8 cellular contexts compared by ENCODE assay signal in genomic region chr2:72887032-72887835, GRCh38. TPM values are rescaled to one million over a fixed set of nuclear protein-coding genes. Genes with fewer than 3 reads are reported as not detected.
A peak's percentile ranks its signal among the peaks of the same experiment; 100 is the strongest.
DNase-seq lines count a peak whose midpoint lies in the region; TF ChIP-seq lines count a peak whose summit lies in the region.

SPR (plus strand) TSS chr2:72887408; CDS start chr2:72887433, 25 bp downstream.

- peaks cover 33% of the 10 kb centered on the region for H3K27me3 Mint-ChIP-seq in T-helper 2 cell treated with Interferon-gamma antibody and Interleukin-4, amounts not matched to agents 5 μg/mL and 100 μg/mL, for 36 hours (ENCODE audit: low read depth)

- peaks cover 2% of the 10 kb centered on the region for H3K4me1 Mint-ChIP-seq in T-helper 2 cell treated with Interferon-gamma antibody and Interleukin-4, amounts not matched to agents 5 μg/mL and 100 μg/mL, for 36 hours (ENCODE audit: low read depth)

- H3K36me3 Mint-ChIP-seq in T-helper 2 cell treated with Interferon-gamma antibody and Interleukin-4, amounts not matched to agents 5 μg/mL and 100 μg/mL, for 36 hours (ENCODE audit: low read depth) = no peaks in the 10 kb centered on the region

- H3K9me3 Mint-ChIP-seq in T-helper 2 cell treated with Interferon-gamma antibody and Interleukin-4, amounts not matched to agents 5 μg/mL and 100 μg/mL, for 36 hours = no peaks in the 10 kb centered on the region

- H3K4me3 ChIP-seq in NB4 (ENCODE audit: low read depth, low read length) = peak within 1 kb of the TSS; percentile 74
- peak within 1 kb of the TSS; percentile 55 for H3K4me3 ChIP-seq in astrocyte of the spinal cord (ENCODE audit: low read depth, low read length)

- no peak within 1 kb of the TSS for H3K27ac Mint-ChIP-seq in T-helper 2 cell treated with Interferon-gamma antibody and Interleukin-4, amounts not matched to agents 5 μg/mL and 100 μg/mL, for 36 hours

- peak; percentile 68 for DNase-seq in HEK293T (ENCODE audit: extremely low spot score)
- peak; percentile 88 for DNase-seq in NB4 (ENCODE audit: low read depth)
- DNase-seq in T-helper 2 cell treated with Interferon-gamma antibody and Interleukin-4, amounts not matched to agents 5 μg/mL and 100 μg/mL, for 36 hours (ENCODE audit: low spot score) = peak; percentile 74
- DNase-seq in astrocyte of the spinal cord (ENCODE audit: low read depth, low spot score) = peak; percentile 41
- peak; percentile 34 to 76 for DNase-seq in hippocampal formation (lab: John Stamatoyannopoulos, UW)
- peak; percentile 26 for DNase-seq in renal cortical epithelial cell (ENCODE audit: low read depth)
- DNase-seq in NK-92 (lab: John Stamatoyannopoulos, UW; ENCODE audit: unreplicated experiment) = no peak

- peak; percentile 22; the same call in 1 of the 2 replicates for TF ChIP-seq CTCF in GM12874 (IDR thresholded peaks at IDR 0.05; ENCODE audit: insufficient read depth, low read depth, low read length)
- no peak for TF ChIP-seq CTCF in NB4 (IDR thresholded peaks at IDR 0.05; ENCODE audit: low read depth, low read length)
- TF ChIP-seq CTCF in astrocyte of the spinal cord (IDR thresholded peaks at IDR 0.05; ENCODE audit: low read depth, low read length) = no peak

- CTCF ChIA-PET in HEK293T (lab: Yijun Ruan, JAX) = interaction anchor here (0.6 to 2.2 kb wide), 14 partner anchors 11 to 946 kb away, joined by 3 to 11 read pairs (median 4); partner anchors contain the start of gene EMX1

- peak; percentile 22 for TF ChIP-seq POLR2A in NB4 (IDR thresholded peaks at IDR 0.05; ENCODE audit: extremely low read depth, insufficient read length)

- POLR2A ChIA-PET in HEK293T (lab: Yijun Ruan, JAX) = interaction anchor here (0.7 to 2.1 kb wide), 7 partner anchors 12 to 184 kb away, joined by 3 to 6 read pairs (median 4); no protein-coding TSS in a partner anchor

- in situ Hi-C loops in astrocyte of the spinal cord (cut with HindIII; ENCODE audit: low sequenced_read_pairs) = no loop called here

- peak within 1 kb of the TSS; percentile 74 for H3K4me3 Mint-ChIP-seq in T-helper 2 cell treated with Interferon-gamma antibody and Interleukin-4, amounts not matched to agents 5 μg/mL and 100 μg/mL, for 36 hours

TF ChIP-seq in HEK293T, 16 proteins besides CTCF, POLR2A, EP300 and RAD21:
- TF ChIP-seq ELF4 (IDR thresholded peaks at IDR 0.05) (no peak), NFRKB (IDR thresholded peaks at IDR 0.05) (no peak), FOXK2 (IDR thresholded peaks at IDR 0.05) (no peak), L3MBTL2 (conservative IDR thresholded peaks at IDR 0.05) (no peak), BHLHE40 (IDR thresholded peaks at IDR 0.05; ENCODE audit: borderline replicate concordance) (no peak), FOXM1 (IDR thresholded peaks at IDR 0.05; ENCODE audit: borderline replicate concordance) (no peak), HDGF (IDR thresholded peaks at IDR 0.05; ENCODE audit: borderline replicate concordance) (no peak), LEF1 (IDR thresholded peaks at IDR 0.05; ENCODE audit: borderline replicate concordance) (no peak), SP1 (IDR thresholded peaks at IDR 0.05) (no peak), ARNT (IDR thresholded peaks at IDR 0.05) (no peak), ZNF384 (IDR thresholded peaks at IDR 0.05) (no peak), FOXA1 (IDR thresholded peaks at IDR 0.05) (no peak), PKNOX1 (IDR thresholded peaks at IDR 0.05) (no peak), TARDBP (IDR thresholded peaks at IDR 0.05) (no peak)
TF ChIP-seq in HEK293T: peak in this region for 0.

RNA-seq across cellular contexts. Expression of gene SPR, which starts in this region (rescaled TPM):
- 51.7 and 62.2 TPM in 2 replicates for total RNA-seq in renal cortical epithelial cell
